In genomic region chr7:45625067-45625466, GRCh38 we compare ENCODE assay signal across 20 cellular contexts.
"Had no signal": no experiment of that assay in that cellular context is flagged by ENCODE, and none has a peak within 500 bp of the region (broad histone marks: within the 10 kb centered on the region; RNA-seq: fewer than 3 reads in every experiment).

No MANE protein-coding gene starts in this region.

- H3K27ac ChIP-seq: cardiac muscle cell, esophagus squamous epithelium, left ventricle myocardium inferior, tibial artery, WERI-Rb-1 had no signal

- FAIRE-seq: endothelial cell of umbilical vein, frontal cortex, kidney had no signal

- H3K36me3 Mint-ChIP-seq: activated naive CD4-positive, alpha-beta T cell treated with anti-CD3 and anti-CD28 coated beads, Interleukin-2, amount 50 U/mL, for 72 hours had no signal

- H3K4me3 ChIP-seq: cardiac muscle cell, esophagus squamous epithelium, left ventricle myocardium inferior, tibial artery had no signal

- H3K4me1 ChIP-seq: esophagus squamous epithelium, left ventricle myocardium inferior, tibial artery had no signal

- H3K36me3 ChIP-seq: cardiac muscle cell, esophagus squamous epithelium, left ventricle myocardium inferior, tibial artery, WERI-Rb-1 had no signal

- DNase-seq: activated CD4-positive, alpha-beta T cell treated with anti-CD3 and anti-CD28 coated beads for 1 hour; activated gamma-delta T cell; dermis blood vessel endothelial cell; effector memory CD4-positive, alpha-beta T cell; esophagus squamous epithelium; head of caudate nucleus; kidney; left ventricle myocardium inferior; mammary epithelial cell; midbrain; occipital lobe; stimulated activated CD4-positive, alpha-beta T cell treated with anti-CD3 and anti-CD28 coated beads, Interleukin-2, amount 100 ng/mL, for 24 hours; stimulated activated naive CD4-positive, alpha-beta T cell treated with Interleukin-2 at 50 U/mL for 16 hours; tibial artery; WERI-Rb-1 had no signal

- H3K27ac Mint-ChIP-seq: activated naive CD4-positive, alpha-beta T cell treated with anti-CD3 and anti-CD28 coated beads, Interleukin-2, amount 50 U/mL, for 72 hours; progenitor cell of endocrine pancreas had no signal

- H3K27me3 ChIP-seq: cardiac muscle cell, esophagus squamous epithelium, tibial artery had no signal

- H3K27me3 Mint-ChIP-seq: progenitor cell of endocrine pancreas had no signal

- H3K9me3 ChIP-seq: esophagus squamous epithelium had no signal
